ENCODE assay signal across 8 cellular contexts in the genomic region with DNA sequence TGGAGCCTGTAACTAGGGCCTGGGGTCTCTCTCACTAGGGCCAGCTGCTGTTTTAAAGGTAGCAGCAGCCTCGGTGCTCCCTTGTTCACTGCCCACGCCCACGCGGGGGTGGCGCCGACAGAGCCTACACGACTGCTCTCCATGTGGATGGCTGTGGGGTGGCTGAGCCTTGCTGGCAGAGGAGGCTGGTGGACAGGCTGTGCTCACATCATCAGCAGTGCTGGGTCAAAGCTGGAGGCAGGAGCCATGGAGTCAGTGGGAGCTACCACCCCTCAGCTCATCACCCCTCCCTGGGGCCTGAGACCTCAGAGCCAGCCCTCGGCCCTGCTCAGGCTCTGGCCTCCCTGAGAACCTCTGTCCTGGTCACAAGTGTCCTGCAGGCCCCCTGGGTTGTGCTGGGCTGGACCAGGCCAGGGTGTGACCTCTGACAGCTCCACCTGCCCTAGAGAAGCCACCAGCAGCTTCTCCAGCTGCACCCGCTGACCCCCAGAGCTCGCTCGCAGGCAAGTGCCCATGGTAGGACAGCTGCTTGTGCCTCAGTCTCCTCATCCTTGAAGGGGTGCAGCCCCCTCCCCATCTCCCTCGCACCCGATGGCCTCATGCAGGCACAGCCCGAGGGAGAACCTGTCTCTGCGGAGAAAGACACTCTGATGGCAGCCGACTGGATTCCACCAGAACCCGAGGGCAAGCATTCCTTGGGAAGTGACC. TPM values are rescaled to one million over a fixed set of nuclear protein-coding genes. Genes with fewer than 3 reads are reported as not detected.
DNase-seq lines count a peak whose midpoint lies in the region; ATAC-seq and TF ChIP-seq lines count a peak whose summit lies in the region.
"Not testable (repeated sequence)": the region's sequence is repeated elsewhere in the genome, so short reads cannot be mapped to it uniquely, and the experiment has no call there.

No MANE protein-coding gene starts in this region.

- intact Hi-C loops in cardiac septum (cut with DNase I) (loop anchor here (10.0 kb wide), 1 partner anchor 92 kb away; no protein-coding TSS in a partner anchor), aorta (cut with DNase I) (loop anchor here in 1 of 2 donors (5.0 kb wide), 1 partner anchor 94 kb away; no protein-coding TSS in a partner anchor)
- intact Hi-C loops in sigmoid colon (cut with DNase I) = not testable (repeated sequence)

- CTCF ChIA-PET in activated CD4-positive, alpha-beta memory T cell treated with anti-CD3 and anti-CD28 coated beads, Interleukin-2, amount 10 ng/mL, durations not matched to agents 7 days and 5 days (lab: Charles Lee) = interaction anchor here (0.7 kb wide), 1 partner anchor 12 kb away, joined by 4 read pairs; no protein-coding TSS in a partner anchor

- H3K27me3 ChIP-seq in H7 (ENCODE audit: control insufficient read depth, insufficient read depth, low read length); sigmoid colon; aorta (ENCODE audit: control insufficient read depth in 1 of 2, insufficient read depth in 2 of 2, low read length in 1 of 2): not testable (repeated sequence)

- H3K4me1 Mint-ChIP-seq in activated CD4-positive, alpha-beta memory T cell treated with anti-CD3 and anti-CD28 coated beads, Interleukin-2, amount 10 ng/mL, durations not matched to agents 7 days and 5 days; activated naive CD8-positive, alpha-beta T cell treated with anti-CD3 and anti-CD28 coated beads, Interleukin-2, amount 10 ng/mL, durations not matched to agents 7 days and 5 days; chondrocyte (ENCODE audit: low read depth): not testable (repeated sequence)

- peak overlapping the region in 1 of 4 donors; percentile 66 for H3K27ac ChIP-seq in sigmoid colon
- H3K27ac ChIP-seq in aorta (ENCODE audit: low read depth in 1 of 2, low read length in 2 of 2) = not testable (repeated sequence)

- TF ChIP-seq EP300 in sigmoid colon (IDR thresholded peaks at IDR 0.05) = not testable (repeated sequence)

- ATAC-seq in activated naive CD8-positive, alpha-beta T cell treated with anti-CD3 and anti-CD28 coated beads, Interleukin-2, amount 10 ng/mL, durations not matched to agents 7 days and 5 days (ENCODE audit: low read depth); aorta (ENCODE audit: low FRiP score): not testable (repeated sequence)

- not testable (repeated sequence) for TF ChIP-seq CTCF in chondrocyte (IDR thresholded peaks at IDR 0.05); sigmoid colon (IDR thresholded peaks at IDR 0.05)

- H3K36me3 ChIP-seq in H7 (replicated peaks; ENCODE audit: control insufficient read depth, insufficient read depth, low read length); sigmoid colon; aorta (ENCODE audit: control insufficient read depth in 1 of 2, insufficient read depth in 2 of 2, low read length in 1 of 2): not testable (repeated sequence)

- WGBS in sigmoid colon, 2 donors = 84 to 89% methylated on average over 17 of the region's 17 CpGs
- 86% methylated on average over 15 to 17 of the region's 17 CpGs for WGBS in aorta, 2 donors

- not testable (repeated sequence) for H3K27me3 Mint-ChIP-seq in activated CD4-positive, alpha-beta memory T cell treated with anti-CD3 and anti-CD28 coated beads, Interleukin-2, amount 10 ng/mL, durations not matched to agents 7 days and 5 days; activated naive CD8-positive, alpha-beta T cell treated with anti-CD3 and anti-CD28 coated beads, Interleukin-2, amount 10 ng/mL, durations not matched to agents 7 days and 5 days; chondrocyte (ENCODE audit: low read depth)

- H3K27ac Mint-ChIP-seq in activated CD4-positive, alpha-beta memory T cell treated with anti-CD3 and anti-CD28 coated beads, Interleukin-2, amount 10 ng/mL, durations not matched to agents 7 days and 5 days; activated naive CD8-positive, alpha-beta T cell treated with anti-CD3 and anti-CD28 coated beads, Interleukin-2, amount 10 ng/mL, durations not matched to agents 7 days and 5 days; chondrocyte (ENCODE audit: unreplicated experiment): not testable (repeated sequence)

- H3K4me1 ChIP-seq in sigmoid colon; aorta (ENCODE audit: control insufficient read depth in 1 of 2, insufficient read depth in 2 of 2, low read length in 2 of 2): not testable (repeated sequence)

- not testable (repeated sequence) for H3K4me3 ChIP-seq in H7 (ENCODE audit: insufficient read depth, low read depth, low read length); sigmoid colon; aorta (ENCODE audit: low read length in 2 of 2)

- not testable (repeated sequence) for H3K9me3 ChIP-seq in sigmoid colon; aorta (ENCODE audit: control insufficient read depth, low read length)

- TF ChIP-seq POLR2A in sigmoid colon (IDR thresholded peaks at IDR 0.05) = not testable (repeated sequence)

- H3K9me3 Mint-ChIP-seq in activated CD4-positive, alpha-beta memory T cell treated with anti-CD3 and anti-CD28 coated beads, Interleukin-2, amount 10 ng/mL, durations not matched to agents 7 days and 5 days; activated naive CD8-positive, alpha-beta T cell treated with anti-CD3 and anti-CD28 coated beads, Interleukin-2, amount 10 ng/mL, durations not matched to agents 7 days and 5 days; chondrocyte (ENCODE audit: low read depth): not testable (repeated sequence)

- H3K36me3 Mint-ChIP-seq in activated CD4-positive, alpha-beta memory T cell treated with anti-CD3 and anti-CD28 coated beads, Interleukin-2, amount 10 ng/mL, durations not matched to agents 7 days and 5 days (ENCODE audit: low read depth); activated naive CD8-positive, alpha-beta T cell treated with anti-CD3 and anti-CD28 coated beads, Interleukin-2, amount 10 ng/mL, durations not matched to agents 7 days and 5 days; chondrocyte (ENCODE audit: low read depth): not testable (repeated sequence)

- POLR2A ChIA-PET in activated CD4-positive, alpha-beta memory T cell treated with anti-CD3 and anti-CD28 coated beads, Interleukin-2, amount 10 ng/mL, durations not matched to agents 7 days and 5 days (lab: Charles Lee); activated naive CD8-positive, alpha-beta T cell treated with anti-CD3 and anti-CD28 coated beads, Interleukin-2, amount 10 ng/mL, durations not matched to agents 7 days and 5 days (lab: Charles Lee): not testable (repeated sequence)

- not testable (repeated sequence) for H3K4me3 Mint-ChIP-seq in activated CD4-positive, alpha-beta memory T cell treated with anti-CD3 and anti-CD28 coated beads, Interleukin-2, amount 10 ng/mL, durations not matched to agents 7 days and 5 days; activated naive CD8-positive, alpha-beta T cell treated with anti-CD3 and anti-CD28 coated beads, Interleukin-2, amount 10 ng/mL, durations not matched to agents 7 days and 5 days; chondrocyte (ENCODE audit: unreplicated experiment)

- DNase-seq in H7 (peak; percentile 38), chondrocyte (ENCODE audit: low spot score) (peak; percentile 79), cardiac septum (ENCODE audit: low spot score) (peak; percentile 74), mesenteric fat pad (ENCODE audit: low spot score) (peak; percentile 85), sigmoid colon (peak; percentile 63), aorta (peak; percentile 30 to 63)
- DNase-seq in activated CD4-positive, alpha-beta memory T cell treated with anti-CD3 and anti-CD28 coated beads, Interleukin-2, amount 10 ng/mL, durations not matched to agents 7 days and 5 days = peak; percentile 11
- DNase-seq in activated naive CD8-positive, alpha-beta T cell treated with anti-CD3 and anti-CD28 coated beads, Interleukin-2, amount 10 ng/mL, durations not matched to agents 7 days and 5 days = peak; percentile 23

RNA-seq across cellular contexts. Expression of a gene that starts 10.3 kb away (rescaled TPM):
- 0.31 and 0.92 TPM in 2 replicates for total RNA-seq in H7 (2014; rRNA removed; shearing (Covaris generic))
- under 1 TPM; 0.10 to 0.15 TPM for total RNA-seq in activated CD4-positive, alpha-beta memory T cell treated with anti-CD3 and anti-CD28 coated beads, Interleukin-2, amount 10 ng/mL, durations not matched to agents 7 days and 5 days
- total RNA-seq in activated naive CD8-positive, alpha-beta T cell treated with anti-CD3 and anti-CD28 coated beads, Interleukin-2, amount 10 ng/mL, durations not matched to agents 7 days and 5 days = under 1 TPM; 0.40 to 0.55 TPM
- total RNA-seq in chondrocyte (0.07 to 0.70 TPM (median 0.56 TPM) in 3 replicates), cardiac septum (7.3 TPM), mesenteric fat pad (5.4 TPM), sigmoid colon (10 to 100 TPM in 1 of 4 donors, 1 to 10 TPM in 3; 7.1 to 15.5 (median 7.6) TPM), aorta (1 to 10 TPM; 5.6 to 9.8 TPM)
- polyA plus RNA-seq in sigmoid colon (1 to 10 TPM in 2 of 3 donors, under 1 TPM in 1; 0.60 to 3.2 (median 2.6) TPM), aorta (1 to 10 TPM; 2.5 to 4.7 TPM)

Comparison
In these comparisons a context has a peak if more than half of its experiments do, and no peak if none do; other contexts are left out.
1. DNase-seq: peak in every context shown above with its lines; median percentile 85 in mesenteric fat pad; 79 in chondrocyte; 74 in cardiac septum; 63 in sigmoid colon; 46 in aorta; 38 in H7; 23 in activated naive CD8-positive, alpha-beta T cell treated with anti-CD3 and anti-CD28 coated beads, Interleukin-2, amount 10 ng/mL, durations not matched to agents 7 days and 5 days; 11 in activated CD4-positive, alpha-beta memory T cell treated with anti-CD3 and anti-CD28 coated beads, Interleukin-2, amount 10 ng/mL, durations not matched to agents 7 days and 5 days.